Comparison of ENCODE assay signal across 8 cellular contexts in genomic region chr1:223712184-223712855, GRCh38.
DNase-seq lines count a peak whose midpoint lies in the region; ATAC-seq lines count a peak whose summit lies in the region.

CAPN2 (plus strand) TSS chr1:223712539; CDS start chr1:223712641, 102 bp downstream.

- intact Hi-C loops in dendritic cell treated with granulocyte-macrophage colony-stimulating factor and Interleukin-4, amounts not matched to agents 40 ng/mL and 50 ng/mL, for 4 days (cut with micrococcal nuclease) = loop anchor here (2.0 to 10.0 kb wide), 3 partner anchors 14 to 620 kb away; partner anchors contain the start of genes NVL and TP53BP2

- H3K36me3 Mint-ChIP-seq in dendritic cell treated with granulocyte-macrophage colony-stimulating factor and Interleukin-4, amounts not matched to agents 40 ng/mL and 50 ng/mL, for 4 days (ENCODE audit: low read depth) = peaks cover 24% of the 10 kb centered on the region

- H3K4me1 Mint-ChIP-seq in dendritic cell treated with granulocyte-macrophage colony-stimulating factor and Interleukin-4, amounts not matched to agents 40 ng/mL and 50 ng/mL, for 4 days (ENCODE audit: low read depth) = peaks cover 63% of the 10 kb centered on the region

- no peaks in the 10 kb centered on the region for H3K9me3 Mint-ChIP-seq in dendritic cell treated with granulocyte-macrophage colony-stimulating factor and Interleukin-4, amounts not matched to agents 40 ng/mL and 50 ng/mL, for 4 days

- peak within 1 kb of the TSS; percentile 97 for H3K4me3 Mint-ChIP-seq in dendritic cell treated with granulocyte-macrophage colony-stimulating factor and Interleukin-4, amounts not matched to agents 40 ng/mL and 50 ng/mL, for 4 days

- no peaks in the 10 kb centered on the region for H3K27me3 ChIP-seq in layer of hippocampus (ENCODE audit: control insufficient read depth, insufficient read depth, low read length)

- peak within 1 kb of the TSS; percentile 90 for H3K27ac ChIP-seq in layer of hippocampus (ENCODE audit: low read depth, low read length)

- DNase-seq in NCI-H748 (lab: John Stamatoyannopoulos, UW; ENCODE audit: unreplicated experiment) = peak; percentile 65
- DNase-seq in NCI-H748 treated with DMSO at 0.1 percent for 48 hours (lab: John Stamatoyannopoulos, UW) = no peak
- peak; percentile 20 for DNase-seq in NCI-H146 treated with DMSO at 0.1 percent for 48 hours (lab: John Stamatoyannopoulos, UW; ENCODE audit: unreplicated experiment)
- peak; percentile 39 for DNase-seq in activated CD4-positive, alpha-beta T cell treated with anti-CD3 and anti-CD28 coated beads for 1 hour
- peak; percentile 72 for DNase-seq in stimulated activated CD4-positive, alpha-beta T cell treated with anti-CD3 and anti-CD28 coated beads, Interleukin-15, amount 100 ng/mL, for 24 hours

- peak within 1 kb of the TSS; percentile 94 for H3K27ac Mint-ChIP-seq in dendritic cell treated with granulocyte-macrophage colony-stimulating factor and Interleukin-4, amounts not matched to agents 40 ng/mL and 50 ng/mL, for 4 days

- H3K27me3 Mint-ChIP-seq in dendritic cell treated with granulocyte-macrophage colony-stimulating factor and Interleukin-4, amounts not matched to agents 40 ng/mL and 50 ng/mL, for 4 days = peaks cover 8% of the 10 kb centered on the region

- ATAC-seq in HG02623 (IDR thresholded peaks at IDR 0.05; ENCODE audit: unreplicated experiment) = peak; percentile 58
